29 cellular contexts compared by ENCODE assay signal in genomic region chr22:26565181-26565580, GRCh38. TPM values are rescaled to one million over a fixed set of nuclear protein-coding genes. Genes with fewer than 3 reads are reported as not detected.
DNase-seq lines count a peak whose midpoint lies in the region; ATAC-seq, FAIRE-seq and TF ChIP-seq lines count a peak whose summit lies in the region.
"Had no signal": no experiment of that assay in that cellular context is flagged by ENCODE, and none has a peak within 500 bp of the region (broad histone marks: within the 10 kb centered on the region; RNA-seq: fewer than 3 reads in every experiment).

No MANE protein-coding gene starts in this region.

- peaks cover 26% of the 10 kb centered on the region for H3K4me1 Mint-ChIP-seq in CD14-positive monocyte
- peaks cover 53 to 71% of the 10 kb centered on the region in 2 donors for H3K4me1 Mint-ChIP-seq in natural killer cell treated with Interleukin-12 subunit alpha and Interleukin-12 subunit beta and Interleukin-15 and Interleukin-18, amount 100 ng/mL, for 72 hours (ENCODE audit: low read depth in 2 of 2)
- H3K4me1 Mint-ChIP-seq in activated T-cell treated with anti-CD3 and anti-CD28 coated beads, Interleukin-2, amount 50 U/mL, for 4 hours (ENCODE audit: low read depth) = peaks cover 24% of the 10 kb centered on the region

- H3K27ac Mint-ChIP-seq in CD14-positive monocyte = peak overlapping the region in 4 of 7 donors; percentile 53 to 66 (median 63)
- H3K27ac Mint-ChIP-seq in natural killer cell treated with Interleukin-12 subunit alpha and Interleukin-12 subunit beta and Interleukin-15 and Interleukin-18, amount 100 ng/mL, for 72 hours = no peak overlapping the region
- H3K27ac Mint-ChIP-seq: CD4-positive, alpha-beta T cell; dendritic cell treated with granulocyte-macrophage colony-stimulating factor and Interleukin-4, amounts not matched to agents 40 ng/mL and 50 ng/mL, for 4 days had no signal

- peaks cover 0 to 1% (median 0%) of the 10 kb centered on the region in 7 donors for H3K9me3 Mint-ChIP-seq in CD14-positive monocyte
- H3K9me3 Mint-ChIP-seq in natural killer cell treated with Interleukin-12 subunit alpha and Interleukin-12 subunit beta and Interleukin-15 and Interleukin-18, amount 100 ng/mL, for 72 hours = no peaks in the 10 kb centered on the region
- no peaks in the 10 kb centered on the region for H3K9me3 Mint-ChIP-seq in activated T-cell treated with anti-CD3 and anti-CD28 coated beads, Interleukin-2, amount 50 U/mL, for 4 hours
- H3K9me3 Mint-ChIP-seq: CD4-positive, alpha-beta T cell; dendritic cell treated with granulocyte-macrophage colony-stimulating factor and Interleukin-4, amounts not matched to agents 40 ng/mL and 50 ng/mL, for 4 days had no signal

- peaks cover 42% of the 10 kb centered on the region for H3K4me1 ChIP-seq in HUES48 (ENCODE audit: control insufficient read depth, insufficient read depth, low read length)

- H3K4me3 ChIP-seq in HUES48 (ENCODE audit: low read depth, low read length) = no peak overlapping the region
- no peak overlapping the region for H3K4me3 ChIP-seq in bronchial epithelial cell (ENCODE audit: low read depth, low read length)
- H3K4me3 ChIP-seq: cardiac muscle cell, HAP-1, heart right ventricle, left lung, mucosa of descending colon, suprapubic skin had no signal

- peak overlapping the region; percentile 48 for H3K27ac ChIP-seq in HUES48 (ENCODE audit: low read depth, low read length)
- H3K27ac ChIP-seq: cardiac muscle cell, heart right ventricle, left lung, neutrophil, suprapubic skin had no signal

- no peak overlapping the region for H3K9ac ChIP-seq in HUES48 (ENCODE audit: low read depth, low read length)

- peaks cover 29 to 54% of the 10 kb centered on the region in 2 donors for H3K36me3 Mint-ChIP-seq in CD14-positive monocyte
- H3K36me3 Mint-ChIP-seq in natural killer cell treated with Interleukin-12 subunit alpha and Interleukin-12 subunit beta and Interleukin-15 and Interleukin-18, amount 100 ng/mL, for 72 hours = no peaks in the 10 kb centered on the region
- H3K36me3 Mint-ChIP-seq in activated T-cell treated with anti-CD3 and anti-CD28 coated beads, Interleukin-2, amount 50 U/mL, for 4 hours (ENCODE audit: insufficient read depth) = peaks cover 2% of the 10 kb centered on the region

- no peaks in the 10 kb centered on the region for H3K27me3 ChIP-seq in HUES48 (ENCODE audit: control insufficient read depth, insufficient read depth, low read length)
- no peaks in the 10 kb centered on the region for H3K27me3 ChIP-seq in bronchial epithelial cell (ENCODE audit: control insufficient read depth, insufficient read depth, low read length)
- H3K27me3 ChIP-seq: cardiac muscle cell, heart right ventricle, left lung, neutrophil, suprapubic skin had no signal

- peaks cover 0 to 2% (median 2%) of the 10 kb centered on the region in 3 donors for H3K27me3 Mint-ChIP-seq in CD14-positive monocyte (ENCODE audit: low read depth in 3 of 3)
- no peaks in the 10 kb centered on the region for H3K27me3 Mint-ChIP-seq in natural killer cell treated with Interleukin-12 subunit alpha and Interleukin-12 subunit beta and Interleukin-15 and Interleukin-18, amount 100 ng/mL, for 72 hours
- no peaks in the 10 kb centered on the region for H3K27me3 Mint-ChIP-seq in activated T-cell treated with anti-CD3 and anti-CD28 coated beads, Interleukin-2, amount 50 U/mL, for 4 hours (ENCODE audit: low read depth)
- H3K27me3 Mint-ChIP-seq: CD4-positive, alpha-beta T cell; dendritic cell treated with granulocyte-macrophage colony-stimulating factor and Interleukin-4, amounts not matched to agents 40 ng/mL and 50 ng/mL, for 4 days had no signal

- FAIRE-seq in bronchial epithelial cell (lab: Jason Lieb, UNC) = no peak
- FAIRE-seq: endothelial cell of umbilical vein, G401.6, GM18507 had no signal

- ATAC-seq in natural killer cell treated with Interleukin-12 subunit alpha and Interleukin-12 subunit beta and Interleukin-15 and Interleukin-18, amount 100 ng/mL, for 72 hours = no peak
- ATAC-seq in activated T-cell treated with anti-CD3 and anti-CD28 coated beads, Interleukin-2, amount 50 U/mL, for 4 hours = no peak
- ATAC-seq in HG02610 (IDR thresholded peaks at IDR 0.05; ENCODE audit: unreplicated experiment) = no peak
- ATAC-seq: heart right ventricle, left lung, mucosa of descending colon had no signal

- DNase-seq in CD14-positive monocyte (ENCODE audit: low spot score) (no peak), bronchial epithelial cell (ENCODE audit: low read depth) (peak; percentile 29), NCI-H187 (lab: John Stamatoyannopoulos, UW) (no peak), CD1c-positive myeloid dendritic cell (ENCODE audit: extremely low spot score) (no peak)
- peak; percentile 49 for DNase-seq in natural killer cell treated with Interleukin-12 subunit alpha and Interleukin-12 subunit beta and Interleukin-15 and Interleukin-18, amount 100 ng/mL, for 72 hours (ENCODE audit: low spot score)
- DNase-seq in activated T-cell treated with anti-CD3 and anti-CD28 coated beads, Interleukin-2, amount 50 U/mL, for 4 hours = no peak
- DNase-seq: activated naive CD4-positive, alpha-beta T cell treated with Interleukin-2 at 50 U/mL for 16 hours; activated T-cell treated with anti-CD3 and anti-CD28 coated beads, Interleukin-2, amount 50 U/mL, for 48 hours; CD4-positive, alpha-beta T cell; heart right ventricle; left lung; mucosa of descending colon; NCI-H1092 treated with DMSO at 0.1 percent for 48 hours; NCI-H2081; NCI-H524 treated with DMSO at 0.1 percent for 48 hours; SHP77 had no signal

- H3K4me3 Mint-ChIP-seq in CD14-positive monocyte = peak overlapping the region in 1 of 2 donors; percentile 48
- H3K4me3 Mint-ChIP-seq in natural killer cell treated with Interleukin-12 subunit alpha and Interleukin-12 subunit beta and Interleukin-15 and Interleukin-18, amount 100 ng/mL, for 72 hours = no peak overlapping the region
- H3K4me3 Mint-ChIP-seq in activated T-cell treated with anti-CD3 and anti-CD28 coated beads, Interleukin-2, amount 50 U/mL, for 4 hours = no peak overlapping the region
- H3K4me3 Mint-ChIP-seq: CD4-positive, alpha-beta T cell; dendritic cell treated with granulocyte-macrophage colony-stimulating factor and Interleukin-4, amounts not matched to agents 40 ng/mL and 50 ng/mL, for 4 days had no signal

- H3K36me3 ChIP-seq in HUES48 (ENCODE audit: control insufficient read depth, insufficient read depth, low read length) (peaks cover 19% of the 10 kb centered on the region), bronchial epithelial cell (ENCODE audit: control insufficient read depth, insufficient read depth, low read length) (peaks cover 3% of the 10 kb centered on the region)
- H3K36me3 ChIP-seq: cardiac muscle cell, HAP-1, suprapubic skin had no signal

- intact Hi-C loops in CD14-positive monocyte (cut with micrococcal nuclease) = loop anchor here in 1 of 2 donors (5.0 kb wide), 1 partner anchor 33 kb away; no protein-coding TSS in a partner anchor

- TF ChIP-seq CTCF in CD14-positive monocyte (IDR thresholded peaks at IDR 0.05) (no peak), bronchial epithelial cell (IDR thresholded peaks at IDR 0.05; ENCODE audit: insufficient read depth, low read length, severe bottlenecking) (no peak)

- no peaks in the 10 kb centered on the region for H3K9me3 ChIP-seq in HUES48 (ENCODE audit: control insufficient read depth, insufficient read depth, low read length)
- H3K9me3 ChIP-seq: HAP-1, heart right ventricle, left lung, mucosa of descending colon, neutrophil, suprapubic skin had no signal

RNA-seq across cellular contexts. Expression of gene TPST2, which starts 24.8 kb away (rescaled TPM):
- polyA plus RNA-seq in CD14-positive monocyte = 10 to 100 TPM; 62.8 to 69.5 TPM
- 18.4 and 24.1 TPM in 2 replicates for total RNA-seq in bronchial epithelial cell
- 10 to 100 TPM; 43.1 to 43.6 TPM for total RNA-seq in natural killer cell treated with Interleukin-12 subunit alpha and Interleukin-12 subunit beta and Interleukin-15 and Interleukin-18, amount 100 ng/mL, for 72 hours
- 10 to 100 TPM; 32.5 to 45.4 (median 38.8) TPM for total RNA-seq in activated T-cell treated with anti-CD3 and anti-CD28 coated beads, Interleukin-2, amount 50 U/mL, for 4 hours

RNA-seq across cellular contexts. Expression of gene CRYBB1, which starts 52.6 kb away (rescaled TPM):
- 1 to 10 TPM in 1 of 2 donors, under 1 TPM in 1; 0.78 to 1.6 TPM for polyA plus RNA-seq in CD14-positive monocyte
- not detected in 2 replicates for total RNA-seq in bronchial epithelial cell
- not detected for total RNA-seq in natural killer cell treated with Interleukin-12 subunit alpha and Interleukin-12 subunit beta and Interleukin-15 and Interleukin-18, amount 100 ng/mL, for 72 hours
- total RNA-seq in activated T-cell treated with anti-CD3 and anti-CD28 coated beads, Interleukin-2, amount 50 U/mL, for 4 hours = not detected
- total RNA-seq: cardiac muscle cell; CD4-positive, alpha-beta T cell; endothelial cell of umbilical vein; LHCN-M2; suprapubic skin had no signal
- polyA plus RNA-seq: cardiac muscle cell, endothelial cell of umbilical vein had no signal

RNA-seq across cellular contexts. Expression of gene TFIP11, which starts 52.9 kb away (rescaled TPM):
- polyA plus RNA-seq in CD14-positive monocyte = 10 to 100 TPM; 10.1 to 19.8 TPM
- total RNA-seq in bronchial epithelial cell = 30.9 and 36.9 TPM in 2 replicates
- 10 to 100 TPM; 56.5 to 57.7 TPM for total RNA-seq in natural killer cell treated with Interleukin-12 subunit alpha and Interleukin-12 subunit beta and Interleukin-15 and Interleukin-18, amount 100 ng/mL, for 72 hours
- 10 to 100 TPM; 52.4 to 68.5 (median 61.0) TPM for total RNA-seq in activated T-cell treated with anti-CD3 and anti-CD28 coated beads, Interleukin-2, amount 50 U/mL, for 4 hours

RNA-seq across cellular contexts. Expression of gene CRYBA4, which starts 56.6 kb away (rescaled TPM):
- polyA plus RNA-seq in CD14-positive monocyte = not detected
- total RNA-seq in bronchial epithelial cell = not detected in 2 replicates
- not detected for total RNA-seq in natural killer cell treated with Interleukin-12 subunit alpha and Interleukin-12 subunit beta and Interleukin-15 and Interleukin-18, amount 100 ng/mL, for 72 hours
- total RNA-seq in activated T-cell treated with anti-CD3 and anti-CD28 coated beads, Interleukin-2, amount 50 U/mL, for 4 hours = not detected
- total RNA-seq: cardiac muscle cell; CD4-positive, alpha-beta T cell; endothelial cell of umbilical vein; left lung; LHCN-M2; mucosa of descending colon; OCI-LY7; skeletal muscle tissue; suprapubic skin had no signal
- polyA plus RNA-seq: endothelial cell of umbilical vein, heart right ventricle had no signal

Comparison
In these comparisons a context has a peak if more than half of its experiments do, and no peak if none do; other contexts are left out.
1. DNase-seq: peak in bronchial epithelial cell (single experiment) and natural killer cell treated with Interleukin-12 subunit alpha and Interleukin-12 subunit beta and Interleukin-15 and Interleukin-18, amount 100 ng/mL, for 72 hours (single experiment); none in CD14-positive monocyte (single experiment), NCI-H187 (0 of 2), activated T-cell treated with anti-CD3 and anti-CD28 coated beads, Interleukin-2, amount 50 U/mL, for 4 hours (single experiment) and CD1c-positive myeloid dendritic cell (single experiment).
2. H3K27ac Mint-ChIP-seq: peak in CD14-positive monocyte (4 of 7); none in natural killer cell treated with Interleukin-12 subunit alpha and Interleukin-12 subunit beta and Interleukin-15 and Interleukin-18, amount 100 ng/mL, for 72 hours (0 of 2).